Comparison of ENCODE assay signal across 2 cellular contexts in the genomic region with DNA sequence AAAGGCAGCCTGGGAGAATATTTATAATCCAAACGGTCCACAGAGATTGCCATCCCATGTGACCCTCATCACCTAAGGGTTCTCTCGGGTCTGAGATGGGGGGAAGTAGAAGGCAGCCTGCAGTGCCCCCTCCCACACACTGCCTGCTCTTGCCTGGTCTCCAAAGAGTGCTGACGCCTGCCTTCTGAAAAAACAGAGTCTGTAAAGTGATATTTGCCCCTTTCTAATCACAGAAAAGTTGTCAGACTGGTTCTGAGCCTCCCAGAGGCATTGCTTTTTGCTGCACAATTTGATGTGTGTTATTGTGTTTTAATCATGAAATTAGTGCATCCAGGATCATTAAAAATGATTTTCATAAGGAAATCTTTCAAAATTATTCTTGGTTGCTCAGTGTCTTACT.
TF ChIP-seq lines count a peak whose summit lies in the region.

No MANE protein-coding gene starts in this region.

TF ChIP-seq in GM23338, 12 proteins besides CTCF, POLR2A, EP300 and RAD21:
- TF ChIP-seq NANOG (IDR thresholded peaks at IDR 0.05; ENCODE audit: borderline replicate concordance), result no peak

TF ChIP-seq in H1, 55 proteins besides CTCF, POLR2A, EP300 and RAD21:
- TF ChIP-seq ZNF274 (IDR thresholded peaks at IDR 0.05; ENCODE audit: borderline replicate concordance, extremely low read depth, low read length) (no peak), BCL11A (IDR thresholded peaks at IDR 0.05; ENCODE audit: low read depth in 2 of 2, low read length in 2 of 2) (no peak)
